1 cellular context compared by ENCODE assay signal in the genomic region with DNA sequence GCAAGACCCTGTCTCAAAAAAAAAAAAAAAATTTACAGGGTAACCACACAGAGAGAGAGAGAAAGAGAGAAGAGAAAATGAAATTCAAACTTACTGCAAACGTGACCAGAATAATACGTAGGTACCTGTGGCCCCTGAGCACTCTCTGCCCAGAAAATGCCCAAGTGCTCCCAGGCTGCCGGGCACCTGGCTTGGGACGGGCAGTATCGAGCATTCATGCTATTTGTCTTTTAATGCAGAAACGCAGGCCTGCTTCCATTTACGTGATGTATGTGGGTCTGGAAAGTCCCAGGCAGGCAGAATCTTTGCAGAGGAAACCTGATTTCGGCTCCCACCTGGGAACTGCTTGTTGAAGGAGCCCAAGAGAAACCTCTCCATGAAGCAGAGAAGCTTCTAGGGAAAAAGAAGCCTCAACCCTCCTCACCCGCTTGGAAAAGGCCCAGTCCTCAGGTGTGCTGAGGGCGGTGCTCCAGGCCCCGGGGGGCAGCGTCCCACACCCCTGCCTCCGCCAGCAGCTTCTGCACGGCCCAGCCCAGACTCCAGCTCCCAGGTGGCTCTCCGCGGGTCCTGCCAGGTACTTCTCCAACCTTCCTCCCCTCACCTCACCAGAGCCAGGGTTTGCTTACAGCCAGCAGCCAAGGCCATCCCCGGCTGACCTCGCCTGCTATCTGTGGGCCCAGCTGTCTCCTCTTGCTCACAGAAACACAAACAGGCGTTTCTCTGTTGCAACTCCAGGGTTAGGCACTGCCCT.
TF ChIP-seq lines count a peak whose summit lies in the region.

No MANE protein-coding gene starts in this region.

TF ChIP-seq in HepG2, 621 proteins besides CTCF, POLR2A, EP300 and RAD21 (continued from another document and continues in another):
- TF ChIP-seq ETV5 (CRISPR knock-in tag; IDR thresholded peaks at IDR 0.05; ENCODE audit: borderline replicate concordance) (peak; percentile 16; the same call in 1 of the 2 replicates), KMT2B (CRISPR knock-in tag; IDR thresholded peaks at IDR 0.05) (no peak), ZNF574 (CRISPR knock-in tag; IDR thresholded peaks at IDR 0.05) (peak; percentile 28; the same call in 1 of the 2 replicates), ARID5B (CRISPR knock-in tag; IDR thresholded peaks at IDR 0.05) (peak; percentile 60), SAFB2 (CRISPR knock-in tag; IDR thresholded peaks at IDR 0.05; ENCODE audit: borderline replicate concordance, low read depth) (no peak), HNF4A (CRISPR knock-in tag; IDR thresholded peaks at IDR 0.05) (peak; percentile 59), ZFP1 (CRISPR knock-in tag; IDR thresholded peaks at IDR 0.05) (no peak), HOXA3 (CRISPR knock-in tag; IDR thresholded peaks at IDR 0.05) (peak; percentile 64), ZSCAN30 (CRISPR knock-in tag; IDR thresholded peaks at IDR 0.05) (no peak), ZNF280B (CRISPR knock-in tag; IDR thresholded peaks at IDR 0.05; ENCODE audit: borderline replicate concordance) (no peak), HHEX (CRISPR knock-in tag; IDR thresholded peaks at IDR 0.05) (no peak), MIER3 (CRISPR knock-in tag; IDR thresholded peaks at IDR 0.05; ENCODE audit: borderline replicate concordance) (peak; percentile 47; the same call in 1 of the 2 replicates), FOXP1 (IDR thresholded peaks at IDR 0.05) (no peak), FOXP1 (CRISPR knock-in tag; IDR thresholded peaks at IDR 0.05) (peak; percentile 62), CCDC6 (CRISPR knock-in tag; IDR thresholded peaks at IDR 0.05) (0 out of 2 replicates have a peak, but pooled peaks have one; percentile 17), KLF9 (CRISPR knock-in tag; IDR thresholded peaks at IDR 0.05; ENCODE audit: low read depth) (no peak), PRDM10 (CRISPR knock-in tag; IDR thresholded peaks at IDR 0.05; ENCODE audit: low read depth) (no peak), RARA (CRISPR knock-in tag; IDR thresholded peaks at IDR 0.05) (peak; percentile 68)
- TF ChIP-seq, protein P1, sequence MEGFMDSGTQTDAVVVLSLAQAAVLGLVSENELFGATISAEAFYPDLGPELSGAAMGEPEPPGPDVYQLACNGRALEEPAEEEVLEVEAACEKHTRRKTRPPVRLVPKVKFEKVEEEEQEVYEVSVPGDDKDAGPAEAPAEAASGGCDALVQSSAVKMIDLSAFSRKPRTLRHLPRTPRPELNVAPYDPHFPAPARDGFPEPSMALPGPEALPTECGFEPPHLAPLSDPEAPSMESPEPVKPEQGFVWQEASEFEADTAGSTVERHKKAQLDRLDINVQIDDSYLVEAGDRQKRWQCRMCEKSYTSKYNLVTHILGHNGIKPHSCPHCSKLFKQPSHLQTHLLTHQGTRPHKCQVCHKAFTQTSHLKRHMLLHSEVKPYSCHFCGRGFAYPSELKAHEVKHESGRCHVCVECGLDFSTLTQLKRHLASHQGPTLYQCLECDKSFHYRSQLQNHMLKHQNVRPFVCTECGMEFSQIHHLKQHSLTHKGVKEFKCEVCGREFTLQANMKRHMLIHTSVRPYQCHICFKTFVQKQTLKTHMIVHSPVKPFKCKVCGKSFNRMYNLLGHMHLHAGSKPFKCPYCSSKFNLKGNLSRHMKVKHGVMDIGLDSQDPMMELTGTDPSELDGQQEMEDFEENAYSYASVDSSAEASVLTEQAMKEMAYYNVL (CRISPR knock-in tag; IDR thresholded peaks at IDR 0.05; ENCODE audit: borderline replicate concordance), result peak; percentile 43; the same call in 1 of the 2 replicates
- TF ChIP-seq, protein P2, sequence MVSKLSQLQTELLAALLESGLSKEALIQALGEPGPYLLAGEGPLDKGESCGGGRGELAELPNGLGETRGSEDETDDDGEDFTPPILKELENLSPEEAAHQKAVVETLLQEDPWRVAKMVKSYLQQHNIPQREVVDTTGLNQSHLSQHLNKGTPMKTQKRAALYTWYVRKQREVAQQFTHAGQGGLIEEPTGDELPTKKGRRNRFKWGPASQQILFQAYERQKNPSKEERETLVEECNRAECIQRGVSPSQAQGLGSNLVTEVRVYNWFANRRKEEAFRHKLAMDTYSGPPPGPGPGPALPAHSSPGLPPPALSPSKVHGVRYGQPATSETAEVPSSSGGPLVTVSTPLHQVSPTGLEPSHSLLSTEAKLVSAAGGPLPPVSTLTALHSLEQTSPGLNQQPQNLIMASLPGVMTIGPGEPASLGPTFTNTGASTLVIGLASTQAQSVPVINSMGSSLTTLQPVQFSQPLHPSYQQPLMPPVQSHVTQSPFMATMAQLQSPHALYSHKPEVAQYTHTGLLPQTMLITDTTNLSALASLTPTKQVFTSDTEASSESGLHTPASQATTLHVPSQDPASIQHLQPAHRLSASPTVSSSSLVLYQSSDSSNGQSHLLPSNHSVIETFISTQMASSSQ (IDR thresholded peaks at IDR 0.05; ENCODE audit: low read depth), result 0 out of 2 replicates have a peak, but pooled peaks have one; percentile 22
- TF ChIP-seq, protein P2 (CRISPR knock-in tag; IDR thresholded peaks at IDR 0.05; ENCODE audit: borderline replicate concordance), result peak; percentile 54; the same call in 1 of the 2 replicates
- TF ChIP-seq, protein P3, sequence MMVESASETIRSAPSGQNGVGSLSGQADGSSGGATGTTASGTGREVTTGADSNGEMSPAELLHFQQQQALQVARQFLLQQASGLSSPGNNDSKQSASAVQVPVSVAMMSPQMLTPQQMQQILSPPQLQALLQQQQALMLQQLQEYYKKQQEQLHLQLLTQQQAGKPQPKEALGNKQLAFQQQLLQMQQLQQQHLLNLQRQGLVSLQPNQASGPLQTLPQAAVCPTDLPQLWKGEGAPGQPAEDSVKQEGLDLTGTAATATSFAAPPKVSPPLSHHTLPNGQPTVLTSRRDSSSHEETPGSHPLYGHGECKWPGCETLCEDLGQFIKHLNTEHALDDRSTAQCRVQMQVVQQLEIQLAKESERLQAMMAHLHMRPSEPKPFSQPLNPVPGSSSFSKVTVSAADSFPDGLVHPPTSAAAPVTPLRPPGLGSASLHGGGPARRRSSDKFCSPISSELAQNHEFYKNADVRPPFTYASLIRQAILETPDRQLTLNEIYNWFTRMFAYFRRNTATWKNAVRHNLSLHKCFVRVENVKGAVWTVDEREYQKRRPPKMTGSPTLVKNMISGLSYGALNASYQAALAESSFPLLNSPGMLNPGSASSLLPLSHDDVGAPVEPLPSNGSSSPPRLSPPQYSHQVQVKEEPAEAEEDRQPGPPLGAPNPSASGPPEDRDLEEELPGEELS (CRISPR knock-in tag; IDR thresholded peaks at IDR 0.05), result peak; percentile 71
